In the genomic region with DNA sequence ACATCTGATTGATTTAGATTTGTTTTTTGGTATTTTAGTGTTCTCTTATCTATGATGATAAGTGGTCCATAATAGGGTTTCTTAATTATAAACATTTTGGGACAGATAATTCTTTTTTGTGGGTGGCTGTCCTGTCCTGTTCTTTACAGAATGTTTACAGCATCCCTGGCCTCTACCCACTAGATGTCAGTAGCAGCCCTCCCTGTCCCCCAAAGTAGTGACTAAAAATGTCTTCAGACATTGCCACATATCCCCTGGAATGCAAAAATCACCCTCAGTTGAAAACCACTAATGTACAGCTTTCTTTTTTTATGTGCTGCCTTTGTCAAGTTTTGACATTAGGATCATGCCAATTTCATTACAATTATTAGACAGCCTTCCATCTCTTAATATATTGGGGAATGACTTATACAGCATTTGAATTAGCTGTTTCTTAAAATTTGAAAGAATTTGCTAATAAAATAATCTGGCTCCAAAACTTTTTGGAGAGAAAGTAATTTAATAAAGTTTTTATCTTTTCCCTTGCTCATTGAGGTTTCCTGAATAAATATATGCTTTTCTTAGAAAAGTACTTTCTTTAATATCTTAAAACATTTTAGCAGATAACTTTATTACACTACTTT, we compare ENCODE assay signal across 9 cellular contexts. TPM values are rescaled to one million over a fixed set of nuclear protein-coding genes. Genes with fewer than 3 reads are reported as not detected.
A peak's percentile ranks its signal among the peaks of the same experiment; 100 is the strongest.
DNase-seq lines count a peak whose midpoint lies in the region; ATAC-seq and TF ChIP-seq lines count a peak whose summit lies in the region.
"Had no signal": no experiment of that assay in that cellular context is flagged by ENCODE, and none has a peak within 500 bp of the region (broad histone marks: within the 10 kb centered on the region; RNA-seq: fewer than 3 reads in every experiment).

No MANE protein-coding gene starts in this region.

- peaks cover 68% of the 10 kb centered on the region for H3K36me3 Mint-ChIP-seq in activated CD4-positive, alpha-beta T cell treated with anti-CD3 and anti-CD28 coated beads, Interleukin-2, amount 10 ng/mL, durations not matched to agents 7 days and 5 days (ENCODE audit: low read depth)

- no peak for TF ChIP-seq EP300 in ovary (IDR thresholded peaks at IDR 0.05)

- intact Hi-C loops in ovary (cut with DNase I) = no loop called here

- no peak overlapping the region for H3K4me3 Mint-ChIP-seq in activated CD4-positive, alpha-beta T cell treated with anti-CD3 and anti-CD28 coated beads, Interleukin-2, amount 10 ng/mL, durations not matched to agents 7 days and 5 days

- no peak overlapping the region for H3K27ac ChIP-seq in ovary

- no peaks in the 10 kb centered on the region for H3K9me3 ChIP-seq in ovary

- no peaks in the 10 kb centered on the region for H3K9me3 Mint-ChIP-seq in activated CD4-positive, alpha-beta T cell treated with anti-CD3 and anti-CD28 coated beads, Interleukin-2, amount 10 ng/mL, durations not matched to agents 7 days and 5 days

- H3K27ac Mint-ChIP-seq in activated CD4-positive, alpha-beta T cell treated with anti-CD3 and anti-CD28 coated beads, Interleukin-2, amount 10 ng/mL, durations not matched to agents 7 days and 5 days = no peak overlapping the region

- H3K27me3 ChIP-seq in ovary = no peaks in the 10 kb centered on the region

- peaks cover 66% of the 10 kb centered on the region for H3K4me1 Mint-ChIP-seq in activated CD4-positive, alpha-beta T cell treated with anti-CD3 and anti-CD28 coated beads, Interleukin-2, amount 10 ng/mL, durations not matched to agents 7 days and 5 days

- peak; percentile 56 for DNase-seq in AG08395 (ENCODE audit: low spot score)
- DNase-seq in LHCN-M2 (ENCODE audit: low read depth) = peak; percentile 82
- peak; percentile 66 for DNase-seq in activated CD4-positive, alpha-beta T cell treated with anti-CD3 and anti-CD28 coated beads, Interleukin-2, amount 10 ng/mL, durations not matched to agents 7 days and 5 days
- peak; percentile 81 for DNase-seq in fibroblast of pulmonary artery (ENCODE audit: low read depth)
- peak; percentile 49 for DNase-seq in stimulated activated CD4-positive, alpha-beta T cell treated with anti-CD3 and anti-CD28 coated beads, Interleukin-2, amount 100 ng/mL, for 4 hours (ENCODE audit: low read depth)
- DNase-seq in ovary = no peak
- DNase-seq: left cardiac atrium had no signal

- H3K27me3 Mint-ChIP-seq in activated CD4-positive, alpha-beta T cell treated with anti-CD3 and anti-CD28 coated beads, Interleukin-2, amount 10 ng/mL, durations not matched to agents 7 days and 5 days = no peaks in the 10 kb centered on the region

- no peaks in the 10 kb centered on the region for H3K36me3 ChIP-seq in ovary

- no peak for TF ChIP-seq POLR2A in ovary (IDR thresholded peaks at IDR 0.05)

- TF ChIP-seq CTCF in fibroblast of pulmonary artery (IDR thresholded peaks at IDR 0.05; ENCODE audit: low read length, missing control alignments) (peak; percentile 82), ovary (IDR thresholded peaks at IDR 0.05) (no peak)

- POLR2A ChIA-PET in activated CD4-positive, alpha-beta T cell treated with anti-CD3 and anti-CD28 coated beads, Interleukin-2, amount 10 ng/mL, durations not matched to agents 7 days and 5 days (lab: Charles Lee) = no interaction called here

- ATAC-seq in GM18498 (IDR thresholded peaks at IDR 0.05; ENCODE audit: unreplicated experiment) = peak; percentile 40
- no peak for ATAC-seq in GM19455 (IDR thresholded peaks at IDR 0.05; ENCODE audit: unreplicated experiment)

- H3K4me1 ChIP-seq in ovary (ENCODE audit: insufficient read depth) = peaks cover 4% of the 10 kb centered on the region

- H3K4me3 ChIP-seq in fibroblast of pulmonary artery (replicated peaks; ENCODE audit: low read depth, low read length) = no peak overlapping the region
- no peak overlapping the region for H3K4me3 ChIP-seq in ovary

- CTCF ChIA-PET in activated CD4-positive, alpha-beta T cell treated with anti-CD3 and anti-CD28 coated beads, Interleukin-2, amount 10 ng/mL, durations not matched to agents 7 days and 5 days (lab: Charles Lee) = interaction anchor here (0.6 to 3.9 kb wide), 4 partner anchors 16 to 704 kb away, joined by 3 to 14 read pairs (median 6); no protein-coding TSS in a partner anchor

RNA-seq across cellular contexts. Expression of gene WIPF1, which starts 19.5 kb away (rescaled TPM):
- total RNA-seq in LHCN-M2 (2014; rRNA removed) (11.9 and 19.4 TPM in 2 replicates), ovary (10 to 100 TPM in 6 of 7 donors, 1 to 10 TPM in 1; 9.7 to 42.6 (median 24.4) TPM)
- polyA plus RNA-seq in LHCN-M2 (2012) = 24.1 TPM
- 100 to 1,000 TPM; 378 to 423 TPM for total RNA-seq in activated CD4-positive, alpha-beta T cell treated with anti-CD3 and anti-CD28 coated beads, Interleukin-2, amount 10 ng/mL, durations not matched to agents 7 days and 5 days
- 10 to 100 TPM; 13.3 to 34.7 TPM for polyA plus RNA-seq in ovary

Comparison
In these comparisons a context has a peak if more than half of its experiments do, and no peak if none do; other contexts are left out.
1. DNase-seq: peak in AG08395 (single experiment), LHCN-M2 (single experiment), activated CD4-positive, alpha-beta T cell treated with anti-CD3 and anti-CD28 coated beads, Interleukin-2, amount 10 ng/mL, durations not matched to agents 7 days and 5 days (single experiment), fibroblast of pulmonary artery (single experiment) and stimulated activated CD4-positive, alpha-beta T cell treated with anti-CD3 and anti-CD28 coated beads, Interleukin-2, amount 100 ng/mL, for 4 hours (single experiment); none in ovary (0 of 5).
2. RNA of gene WIPF1, which starts 19.5 kb away (total RNA-seq): 378 to 423 TPM in activated CD4-positive, alpha-beta T cell treated with anti-CD3 and anti-CD28 coated beads, Interleukin-2, amount 10 ng/mL, durations not matched to agents 7 days and 5 days; 9.7 to 42.6 TPM in ovary and 11.9 to 19.4 TPM in LHCN-M2; every median in the first group is over 4 times any median in the second.